Comparison of ENCODE assay signal across 1 cellular context in the genomic region with DNA sequence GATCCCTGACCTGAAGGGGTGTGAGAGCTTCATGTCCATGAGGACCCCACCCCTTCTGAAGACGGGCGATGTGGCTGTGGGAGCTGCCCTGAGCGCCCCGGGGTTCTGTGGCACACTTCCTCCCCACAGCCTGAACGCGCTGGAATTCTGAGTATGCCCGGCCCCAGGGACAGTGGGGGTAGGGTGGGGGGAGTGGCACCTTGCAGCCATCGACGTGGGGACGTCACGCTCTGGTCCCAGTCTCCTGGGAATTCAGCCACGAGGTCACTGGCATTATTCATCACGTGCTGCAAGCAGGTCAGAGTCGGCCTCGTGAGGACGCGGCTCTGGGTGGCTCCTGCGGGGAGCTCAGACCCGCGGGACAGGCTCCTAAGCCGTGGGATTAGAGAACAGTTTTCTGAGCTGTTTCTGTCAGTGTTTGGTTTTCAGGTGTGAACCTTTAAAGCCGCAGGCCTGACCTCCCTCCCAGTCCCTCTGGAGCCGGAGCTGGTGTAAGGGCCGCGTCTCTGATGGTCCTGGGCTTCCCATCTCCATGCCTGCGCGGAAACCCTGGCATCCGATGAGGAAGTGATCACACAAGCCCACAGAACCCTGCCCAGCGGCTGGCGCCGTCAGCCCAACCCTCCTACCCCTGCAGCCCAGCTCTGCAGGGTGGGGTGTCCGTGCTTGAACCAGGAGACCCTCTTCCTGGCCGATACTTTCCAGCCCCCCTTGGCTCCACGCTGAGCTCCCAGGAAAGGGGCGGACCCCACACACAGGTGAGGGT.
TF ChIP-seq lines count a peak whose summit lies in the region.

No MANE protein-coding gene starts in this region.

TF ChIP-seq in HEK293, 187 proteins besides CTCF, POLR2A, EP300 and RAD21 (continued from another document):
- TF ChIP-seq KLF17 (tag by site-specific recombination; IDR thresholded peaks at IDR 0.05), result 0 out of 2 replicates have a peak, but pooled peaks have one; percentile 41
- TF ChIP-seq ZNF404 (tag by site-specific recombination; IDR thresholded peaks at IDR 0.05), result no peak
- TF ChIP-seq ZNF341 (tag by site-specific recombination; IDR thresholded peaks at IDR 0.05; ENCODE audit: low read depth), result no peak
- TF ChIP-seq ZNF132 (tag by site-specific recombination; IDR thresholded peaks at IDR 0.05; ENCODE audit: borderline replicate concordance), result no peak
- TF ChIP-seq ZBTB8A (tag by site-specific recombination; IDR thresholded peaks at IDR 0.05), result no peak
- no peak for TF ChIP-seq ZNF248 (tag by site-specific recombination; IDR thresholded peaks at IDR 0.05)
- TF ChIP-seq HIC1 (tag by site-specific recombination; IDR thresholded peaks at IDR 0.05), result no peak
